ENCODE assay signal across 8 cellular contexts in the genomic region with DNA sequence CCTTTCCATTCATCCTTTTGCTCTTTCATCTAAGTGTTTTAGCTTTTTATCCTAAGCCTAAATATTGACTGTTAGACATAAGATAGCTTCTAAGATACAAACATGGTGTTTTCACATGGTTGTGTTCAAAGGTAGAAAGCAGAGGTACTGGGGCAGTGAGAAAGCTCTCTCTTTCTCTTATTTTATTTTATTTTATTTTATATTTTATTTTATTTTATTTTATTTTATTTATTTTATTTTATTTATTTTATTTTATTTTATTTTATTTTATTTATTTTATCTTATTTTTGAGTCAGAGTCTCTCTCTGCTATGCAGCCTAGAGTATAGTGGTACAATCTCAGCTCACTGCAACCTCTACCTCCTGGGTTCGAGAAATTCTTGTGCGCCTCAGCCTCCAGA.
"Had no signal": no experiment of that assay in that cellular context is flagged by ENCODE, and none has a peak within 500 bp of the region (broad histone marks: within the 10 kb centered on the region; RNA-seq: fewer than 3 reads in every experiment).

No MANE protein-coding gene starts in this region.

- ATAC-seq: GM23338, HCT116 had no signal

- H3K4me1 Mint-ChIP-seq: GM23338, H9 had no signal

- H3K4me3 Mint-ChIP-seq: GM23338, H9, HFFc6 had no signal

- H3K27ac Mint-ChIP-seq: GM23338, H9, HFFc6 had no signal

- DNase-seq: GM23248, GOT3, H7, H9, HCEC 1CT, HFFc6 had no signal
